In genomic region chr3:59040902-59041301, GRCh38 we compare ENCODE assay signal across 16 cellular contexts. TPM values are rescaled to one million over a fixed set of nuclear protein-coding genes. Genes with fewer than 3 reads are reported as not detected.
"Had no signal": no experiment of that assay in that cellular context is flagged by ENCODE, and none has a peak within 500 bp of the region (broad histone marks: within the 10 kb centered on the region; RNA-seq: fewer than 3 reads in every experiment).

No MANE protein-coding gene starts in this region.

- H3K4me3 ChIP-seq: ascending aorta, breast epithelium, lower lobe of right lung, sigmoid colon had no signal

- H3K27ac Mint-ChIP-seq: activated naive CD8-positive, alpha-beta T cell treated with anti-CD3 and anti-CD28 coated beads, Interleukin-2, amount 50 U/mL, for 24 hours; dendritic cell treated with granulocyte-macrophage colony-stimulating factor and Interleukin-4, amounts not matched to agents 40 ng/mL and 50 ng/mL, for 4 days; mesothelial cell of epicardium; T-cell had no signal

- DNase-seq: activated naive CD4-positive, alpha-beta T cell treated with Interleukin-2 at 50 U/mL for 16 hours; activated naive CD8-positive, alpha-beta T cell treated with anti-CD3 and anti-CD28 coated beads, Interleukin-2, amount 50 U/mL, for 24 hours; cerebellar nuclear complex; glutamatergic neuron; hypothalamus; kidney glomerular epithelial cell; lower lobe of right lung; sigmoid colon; stimulated activated CD4-positive, alpha-beta T cell treated with anti-CD3 and anti-CD28 coated beads, Interleukin-1b, Interleukin-23, amount 100 ng/mL, for 48 hours; T-cell; T-helper 9 cell had no signal

- H3K27me3 Mint-ChIP-seq: activated naive CD8-positive, alpha-beta T cell treated with anti-CD3 and anti-CD28 coated beads, Interleukin-2, amount 50 U/mL, for 24 hours; dendritic cell treated with granulocyte-macrophage colony-stimulating factor and Interleukin-4, amounts not matched to agents 40 ng/mL and 50 ng/mL, for 4 days; T-cell had no signal

- H3K4me1 Mint-ChIP-seq: activated naive CD8-positive, alpha-beta T cell treated with anti-CD3 and anti-CD28 coated beads, Interleukin-2, amount 50 U/mL, for 24 hours; mesothelial cell of epicardium; T-cell had no signal

- H3K9me3 Mint-ChIP-seq: activated naive CD8-positive, alpha-beta T cell treated with anti-CD3 and anti-CD28 coated beads, Interleukin-2, amount 50 U/mL, for 24 hours; dendritic cell treated with granulocyte-macrophage colony-stimulating factor and Interleukin-4, amounts not matched to agents 40 ng/mL and 50 ng/mL, for 4 days; T-cell had no signal

- H3K36me3 Mint-ChIP-seq: T-cell had no signal

- H3K4me3 Mint-ChIP-seq: activated naive CD8-positive, alpha-beta T cell treated with anti-CD3 and anti-CD28 coated beads, Interleukin-2, amount 50 U/mL, for 24 hours; dendritic cell treated with granulocyte-macrophage colony-stimulating factor and Interleukin-4, amounts not matched to agents 40 ng/mL and 50 ng/mL, for 4 days; mesothelial cell of epicardium; T-cell had no signal

- ATAC-seq: activated CD4-positive, CD25-positive, alpha-beta regulatory T cell treated with anti-CD3 and anti-CD28 coated beads, Interleukin-2, amount 50 U/mL, for 24 hours; activated naive CD8-positive, alpha-beta T cell treated with anti-CD3 and anti-CD28 coated beads, Interleukin-2, amount 50 U/mL, for 24 hours; lower lobe of right lung; T-cell had no signal

RNA-seq across cellular contexts. Expression of gene CFAP20DC, which starts 8.9 kb away (rescaled TPM):
- total RNA-seq: ascending aorta had no signal
